Comparison of ENCODE assay signal across 2 cellular contexts in the genomic region with DNA sequence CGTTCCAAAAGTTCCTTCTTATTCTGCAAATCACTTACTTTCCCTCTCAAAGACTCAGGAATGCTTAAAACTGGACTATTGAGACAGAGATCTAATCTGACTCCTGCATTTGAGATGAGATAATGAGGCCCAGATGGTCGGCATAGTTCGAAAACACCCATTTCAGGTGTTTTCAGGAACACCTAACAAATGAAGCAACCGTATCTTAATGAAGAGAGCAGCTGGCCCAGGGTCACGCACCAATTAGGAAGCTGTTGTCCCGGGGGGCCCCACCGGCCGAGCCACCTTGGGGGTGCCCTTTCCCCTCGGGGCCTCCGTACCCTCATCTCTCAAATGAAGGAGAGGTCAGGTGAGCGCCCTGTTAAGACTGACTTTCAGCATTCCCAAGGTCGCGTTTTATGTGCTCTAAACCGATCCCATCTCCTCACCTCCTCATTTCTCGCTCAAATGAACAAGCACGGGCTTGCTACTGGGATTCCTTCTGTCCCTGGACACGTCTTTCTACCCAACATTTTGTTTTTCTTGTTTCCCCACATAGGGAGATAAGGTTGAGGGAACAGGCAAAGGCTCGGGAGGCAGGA.
TF ChIP-seq lines count a peak whose summit lies in the region.

No MANE protein-coding gene starts in this region.

TF ChIP-seq in SK-N-SH, 30 proteins besides CTCF, POLR2A, EP300 and RAD21 (continued from another document):
- TF ChIP-seq, protein P1, sequence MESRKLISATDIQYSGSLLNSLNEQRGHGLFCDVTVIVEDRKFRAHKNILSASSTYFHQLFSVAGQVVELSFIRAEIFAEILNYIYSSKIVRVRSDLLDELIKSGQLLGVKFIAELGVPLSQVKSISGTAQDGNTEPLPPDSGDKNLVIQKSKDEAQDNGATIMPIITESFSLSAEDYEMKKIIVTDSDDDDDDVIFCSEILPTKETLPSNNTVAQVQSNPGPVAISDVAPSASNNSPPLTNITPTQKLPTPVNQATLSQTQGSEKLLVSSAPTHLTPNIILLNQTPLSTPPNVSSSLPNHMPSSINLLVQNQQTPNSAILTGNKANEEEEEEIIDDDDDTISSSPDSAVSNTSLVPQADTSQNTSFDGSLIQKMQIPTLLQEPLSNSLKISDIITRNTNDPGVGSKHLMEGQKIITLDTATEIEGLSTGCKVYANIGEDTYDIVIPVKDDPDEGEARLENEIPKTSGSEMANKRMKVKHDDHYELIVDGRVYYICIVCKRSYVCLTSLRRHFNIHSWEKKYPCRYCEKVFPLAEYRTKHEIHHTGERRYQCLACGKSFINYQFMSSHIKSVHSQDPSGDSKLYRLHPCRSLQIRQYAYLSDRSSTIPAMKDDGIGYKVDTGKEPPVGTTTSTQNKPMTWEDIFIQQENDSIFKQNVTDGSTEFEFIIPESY (IDR thresholded peaks at IDR 0.05; ENCODE audit: borderline replicate concordance, low read depth) = no peak
- no peak for TF ChIP-seq CHD2 (IDR thresholded peaks at IDR 0.05; ENCODE audit: low read length, partially characterized antibody)
- TF ChIP-seq, protein P2, sequence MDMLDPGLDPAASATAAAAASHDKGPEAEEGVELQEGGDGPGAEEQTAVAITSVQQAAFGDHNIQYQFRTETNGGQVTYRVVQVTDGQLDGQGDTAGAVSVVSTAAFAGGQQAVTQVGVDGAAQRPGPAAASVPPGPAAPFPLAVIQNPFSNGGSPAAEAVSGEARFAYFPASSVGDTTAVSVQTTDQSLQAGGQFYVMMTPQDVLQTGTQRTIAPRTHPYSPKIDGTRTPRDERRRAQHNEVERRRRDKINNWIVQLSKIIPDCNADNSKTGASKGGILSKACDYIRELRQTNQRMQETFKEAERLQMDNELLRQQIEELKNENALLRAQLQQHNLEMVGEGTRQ (IDR thresholded peaks at IDR 0.05; ENCODE audit: borderline replicate concordance, low read depth, low read length) = no peak

TF ChIP-seq in SK-N-SH treated with all-trans-retinoic acid at 6 μM for 48 hours, 23 proteins besides CTCF, POLR2A, EP300 and RAD21 (continued from another document):
- TF ChIP-seq SNAI2 (CRISPR knock-in tag; IDR thresholded peaks at IDR 0.05) (no peak), PPARA (CRISPR knock-in tag; IDR thresholded peaks at IDR 0.05; ENCODE audit: borderline replicate concordance) (no peak), GLIS3 (CRISPR knock-in tag; IDR thresholded peaks at IDR 0.05) (no peak), TOX (CRISPR knock-in tag; IDR thresholded peaks at IDR 0.05; ENCODE audit: borderline replicate concordance) (no peak), ARNTL (CRISPR knock-in tag; IDR thresholded peaks at IDR 0.05; ENCODE audit: borderline replicate concordance, low read depth) (no peak), TCF4 (CRISPR knock-in tag; IDR thresholded peaks at IDR 0.05; ENCODE audit: borderline replicate concordance) (no peak), CSDC2 (CRISPR knock-in tag; IDR thresholded peaks at IDR 0.05) (no peak), ESRRG (CRISPR knock-in tag; IDR thresholded peaks at IDR 0.05) (no peak), ZFP3 (CRISPR knock-in tag; IDR thresholded peaks at IDR 0.05) (no peak)
- TF ChIP-seq, protein P3, sequence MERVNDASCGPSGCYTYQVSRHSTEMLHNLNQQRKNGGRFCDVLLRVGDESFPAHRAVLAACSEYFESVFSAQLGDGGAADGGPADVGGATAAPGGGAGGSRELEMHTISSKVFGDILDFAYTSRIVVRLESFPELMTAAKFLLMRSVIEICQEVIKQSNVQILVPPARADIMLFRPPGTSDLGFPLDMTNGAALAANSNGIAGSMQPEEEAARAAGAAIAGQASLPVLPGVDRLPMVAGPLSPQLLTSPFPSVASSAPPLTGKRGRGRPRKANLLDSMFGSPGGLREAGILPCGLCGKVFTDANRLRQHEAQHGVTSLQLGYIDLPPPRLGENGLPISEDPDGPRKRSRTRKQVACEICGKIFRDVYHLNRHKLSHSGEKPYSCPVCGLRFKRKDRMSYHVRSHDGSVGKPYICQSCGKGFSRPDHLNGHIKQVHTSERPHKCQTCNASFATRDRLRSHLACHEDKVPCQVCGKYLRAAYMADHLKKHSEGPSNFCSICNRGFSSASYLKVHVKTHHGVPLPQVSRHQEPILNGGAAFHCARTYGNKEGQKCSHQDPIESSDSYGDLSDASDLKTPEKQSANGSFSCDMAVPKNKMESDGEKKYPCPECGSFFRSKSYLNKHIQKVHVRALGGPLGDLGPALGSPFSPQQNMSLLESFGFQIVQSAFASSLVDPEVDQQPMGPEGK (CRISPR knock-in tag; IDR thresholded peaks at IDR 0.05; ENCODE audit: borderline replicate concordance) = no peak
- TF ChIP-seq, protein P4, sequence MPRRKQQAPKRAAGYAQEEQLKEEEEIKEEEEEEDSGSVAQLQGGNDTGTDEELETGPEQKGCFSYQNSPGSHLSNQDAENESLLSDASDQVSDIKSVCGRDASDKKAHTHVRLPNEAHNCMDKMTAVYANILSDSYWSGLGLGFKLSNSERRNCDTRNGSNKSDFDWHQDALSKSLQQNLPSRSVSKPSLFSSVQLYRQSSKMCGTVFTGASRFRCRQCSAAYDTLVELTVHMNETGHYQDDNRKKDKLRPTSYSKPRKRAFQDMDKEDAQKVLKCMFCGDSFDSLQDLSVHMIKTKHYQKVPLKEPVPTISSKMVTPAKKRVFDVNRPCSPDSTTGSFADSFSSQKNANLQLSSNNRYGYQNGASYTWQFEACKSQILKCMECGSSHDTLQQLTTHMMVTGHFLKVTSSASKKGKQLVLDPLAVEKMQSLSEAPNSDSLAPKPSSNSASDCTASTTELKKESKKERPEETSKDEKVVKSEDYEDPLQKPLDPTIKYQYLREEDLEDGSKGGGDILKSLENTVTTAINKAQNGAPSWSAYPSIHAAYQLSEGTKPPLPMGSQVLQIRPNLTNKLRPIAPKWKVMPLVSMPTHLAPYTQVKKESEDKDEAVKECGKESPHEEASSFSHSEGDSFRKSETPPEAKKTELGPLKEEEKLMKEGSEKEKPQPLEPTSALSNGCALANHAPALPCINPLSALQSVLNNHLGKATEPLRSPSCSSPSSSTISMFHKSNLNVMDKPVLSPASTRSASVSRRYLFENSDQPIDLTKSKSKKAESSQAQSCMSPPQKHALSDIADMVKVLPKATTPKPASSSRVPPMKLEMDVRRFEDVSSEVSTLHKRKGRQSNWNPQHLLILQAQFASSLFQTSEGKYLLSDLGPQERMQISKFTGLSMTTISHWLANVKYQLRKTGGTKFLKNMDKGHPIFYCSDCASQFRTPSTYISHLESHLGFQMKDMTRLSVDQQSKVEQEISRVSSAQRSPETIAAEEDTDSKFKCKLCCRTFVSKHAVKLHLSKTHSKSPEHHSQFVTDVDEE (CRISPR knock-in tag; IDR thresholded peaks at IDR 0.05) = no peak
- TF ChIP-seq, protein P5, sequence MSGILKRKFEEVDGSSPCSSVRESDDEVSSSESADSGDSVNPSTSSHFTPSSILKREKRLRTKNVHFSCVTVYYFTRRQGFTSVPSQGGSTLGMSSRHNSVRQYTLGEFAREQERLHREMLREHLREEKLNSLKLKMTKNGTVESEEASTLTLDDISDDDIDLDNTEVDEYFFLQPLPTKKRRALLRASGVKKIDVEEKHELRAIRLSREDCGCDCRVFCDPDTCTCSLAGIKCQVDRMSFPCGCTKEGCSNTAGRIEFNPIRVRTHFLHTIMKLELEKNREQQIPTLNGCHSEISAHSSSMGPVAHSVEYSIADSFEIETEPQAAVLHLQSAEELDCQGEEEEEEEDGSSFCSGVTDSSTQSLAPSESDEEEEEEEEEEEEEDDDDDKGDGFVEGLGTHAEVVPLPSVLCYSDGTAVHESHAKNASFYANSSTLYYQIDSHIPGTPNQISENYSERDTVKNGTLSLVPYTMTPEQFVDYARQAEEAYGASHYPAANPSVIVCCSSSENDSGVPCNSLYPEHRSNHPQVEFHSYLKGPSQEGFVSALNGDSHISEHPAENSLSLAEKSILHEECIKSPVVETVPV (CRISPR knock-in tag; IDR thresholded peaks at IDR 0.05) = no peak
